ENCODE assay signal across 9 cellular contexts in the genomic region with DNA sequence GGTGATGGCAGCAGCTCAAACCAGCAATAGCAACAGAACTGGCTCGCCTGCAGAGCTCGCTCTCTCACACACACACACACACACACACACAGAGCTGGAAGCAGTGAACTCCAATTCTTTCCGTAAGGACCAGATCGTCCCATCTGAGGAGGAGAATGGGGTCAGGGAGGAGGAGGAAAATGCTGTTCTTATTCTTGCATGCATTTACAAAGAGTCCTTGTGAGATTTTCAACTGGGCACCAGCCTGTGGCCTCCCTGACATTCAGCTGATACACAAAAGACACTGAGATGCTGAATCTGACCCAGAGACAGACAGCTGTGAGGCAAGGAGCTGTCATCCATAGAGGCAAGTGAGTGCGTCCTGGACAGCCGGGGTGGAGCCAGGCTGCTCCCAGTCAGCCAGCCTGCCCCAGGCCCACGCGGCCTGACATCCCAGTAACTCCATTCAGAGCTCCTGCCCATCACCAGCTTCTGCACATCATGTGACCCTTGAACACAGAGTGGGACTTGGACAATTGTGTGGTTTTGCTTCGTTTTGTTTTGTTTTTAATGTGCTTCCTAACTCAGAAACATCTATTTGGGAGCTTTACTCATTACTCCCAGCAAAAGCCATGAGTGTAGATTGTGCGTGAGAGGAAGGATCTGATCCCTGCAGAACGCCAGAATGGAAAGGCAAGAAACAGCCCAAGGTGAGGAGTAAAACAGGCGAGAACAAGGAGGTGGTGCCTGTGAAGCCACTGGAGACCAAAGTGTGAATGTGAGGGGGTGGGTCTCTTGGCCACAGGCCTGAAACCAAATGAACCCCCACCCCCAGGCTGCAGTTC. TPM values are rescaled to one million over a fixed set of nuclear protein-coding genes. Genes with fewer than 3 reads are reported as not detected.
DNase-seq lines count a peak whose midpoint lies in the region; ATAC-seq, FAIRE-seq and TF ChIP-seq lines count a peak whose summit lies in the region.
"Had no signal": no experiment of that assay in that cellular context is flagged by ENCODE, and none has a peak within 500 bp of the region (broad histone marks: within the 10 kb centered on the region; RNA-seq: fewer than 3 reads in every experiment).

No MANE protein-coding gene starts in this region.

- H3K27me3 Mint-ChIP-seq in activated T-cell treated with anti-CD3 and anti-CD28 coated beads, Interleukin-2, amount 50 U/mL, for 72 hours (ENCODE audit: low read depth) = no peaks in the 10 kb centered on the region

- peaks cover 8% of the 10 kb centered on the region for H3F3A ChIP-seq in smooth muscle cell (ENCODE audit: low read depth)

- peak overlapping the region; percentile 81 for H3K27ac Mint-ChIP-seq in activated T-cell treated with anti-CD3 and anti-CD28 coated beads, Interleukin-2, amount 50 U/mL, for 72 hours

- peak overlapping the region; percentile 87 for H3K4me2 ChIP-seq in smooth muscle cell

- peak; percentile 15 for FAIRE-seq in GM18507 (lab: Jason Lieb, UNC)

- peaks cover 8% of the 10 kb centered on the region for H3K36me3 ChIP-seq in smooth muscle cell (ENCODE audit: low read depth)
- H3K36me3 ChIP-seq: WERI-Rb-1 had no signal

- peaks cover 62% of the 10 kb centered on the region for H3K4me1 Mint-ChIP-seq in activated T-cell treated with anti-CD3 and anti-CD28 coated beads, Interleukin-2, amount 50 U/mL, for 72 hours (ENCODE audit: low read depth)

- peaks cover 21% of the 10 kb centered on the region for H3K79me2 ChIP-seq in smooth muscle cell (ENCODE audit: low read depth)

- H3K9me3 Mint-ChIP-seq in activated T-cell treated with anti-CD3 and anti-CD28 coated beads, Interleukin-2, amount 50 U/mL, for 72 hours = no peaks in the 10 kb centered on the region

- H3K9me3 ChIP-seq in smooth muscle cell (replicated peaks; ENCODE audit: low read depth) = no peaks in the 10 kb centered on the region

- peaks cover 40 to 57% of the 10 kb centered on the region in 2 donors for H3K36me3 Mint-ChIP-seq in activated T-cell treated with anti-CD3 and anti-CD28 coated beads, Interleukin-2, amount 50 U/mL, for 72 hours (ENCODE audit: insufficient read depth in 2 of 2)

- WGBS in smooth muscle cell (ENCODE audit: low lambda C conversion rate) = 53% methylated on average over 12 of the region's 12 CpGs

- H3K27me3 ChIP-seq in smooth muscle cell (ENCODE audit: low read depth) = no peaks in the 10 kb centered on the region

- DNase-seq in GM18507 (ENCODE audit: extremely low spot score, insufficient read length, low read depth) (no peak), hypothalamus (lab: John Stamatoyannopoulos, UW) (peak in 28 of 51 donors; percentile 19 to 72 (median 46)), smooth muscle cell (lab: John Stamatoyannopoulos, UW; ENCODE audit: unreplicated experiment) (no peak), T1000 (lab: John Stamatoyannopoulos, UW) (no peak), NCI-H1930 (lab: John Stamatoyannopoulos, UW) (no peak), D341Med (ENCODE audit: low spot score) (no peak)
- no peak for DNase-seq in activated T-cell treated with anti-CD3 and anti-CD28 coated beads, Interleukin-2, amount 50 U/mL, for 72 hours
- DNase-seq: WERI-Rb-1 had no signal

- no peak for TF ChIP-seq CTCF in smooth muscle cell (IDR thresholded peaks at IDR 0.05; ENCODE audit: borderline replicate concordance, insufficient read depth, poor library complexity, severe bottlenecking)

- peak overlapping the region; percentile 23 for H3K4me3 ChIP-seq in smooth muscle cell

- H3K9ac ChIP-seq in smooth muscle cell (ENCODE audit: low read depth) = no peak overlapping the region

- H2AFZ ChIP-seq in smooth muscle cell (ENCODE audit: low read depth) = no peak overlapping the region

- no peak for ATAC-seq in activated T-cell treated with anti-CD3 and anti-CD28 coated beads, Interleukin-2, amount 50 U/mL, for 72 hours (replicated peaks in 1 of 2)
- ATAC-seq in HG02610 (IDR thresholded peaks at IDR 0.05; ENCODE audit: unreplicated experiment) = no peak

- peaks cover 15% of the 10 kb centered on the region for H3K4me1 ChIP-seq in smooth muscle cell (ENCODE audit: low read depth)

- no peak overlapping the region for H3K27ac ChIP-seq in smooth muscle cell (ENCODE audit: low read depth)
- H3K27ac ChIP-seq: WERI-Rb-1 had no signal

- H4K20me1 ChIP-seq in smooth muscle cell (ENCODE audit: low read depth) = peaks cover 6% of the 10 kb centered on the region

- peak overlapping the region; percentile 99 for H3K4me3 Mint-ChIP-seq in activated T-cell treated with anti-CD3 and anti-CD28 coated beads, Interleukin-2, amount 50 U/mL, for 72 hours

RNA-seq across cellular contexts. Expression of a gene that starts 2.1 kb away (rescaled TPM):
- total RNA-seq in activated T-cell treated with anti-CD3 and anti-CD28 coated beads, Interleukin-2, amount 50 U/mL, for 72 hours = 10 to 100 TPM; 70.7 to 96.1 TPM
- 22.4 and 23.7 TPM in 2 replicates for total RNA-seq in smooth muscle cell
- 12.9 and 14.5 TPM in 2 replicates for polyA plus RNA-seq in smooth muscle cell

RNA-seq across cellular contexts. Expression of a gene that starts 59.4 kb away (rescaled TPM):
- 100 to 1,000 TPM; 131 to 203 TPM for total RNA-seq in activated T-cell treated with anti-CD3 and anti-CD28 coated beads, Interleukin-2, amount 50 U/mL, for 72 hours
- total RNA-seq in smooth muscle cell = 10.5 and 14.8 TPM in 2 replicates
- polyA plus RNA-seq in smooth muscle cell = 17.7 and 21.9 TPM in 2 replicates

Comparison
In these comparisons a context has a peak if more than half of its experiments do, and no peak if none do; other contexts are left out.
1. DNase-seq: peak in hypothalamus (28 of 51); none in GM18507 (single experiment), activated T-cell treated with anti-CD3 and anti-CD28 coated beads, Interleukin-2, amount 50 U/mL, for 72 hours (0 of 2), smooth muscle cell (single experiment), T1000 (single experiment), NCI-H1930 (0 of 2) and D341Med (single experiment).